ENCODE assay signal across 16 cellular contexts in the genomic region with DNA sequence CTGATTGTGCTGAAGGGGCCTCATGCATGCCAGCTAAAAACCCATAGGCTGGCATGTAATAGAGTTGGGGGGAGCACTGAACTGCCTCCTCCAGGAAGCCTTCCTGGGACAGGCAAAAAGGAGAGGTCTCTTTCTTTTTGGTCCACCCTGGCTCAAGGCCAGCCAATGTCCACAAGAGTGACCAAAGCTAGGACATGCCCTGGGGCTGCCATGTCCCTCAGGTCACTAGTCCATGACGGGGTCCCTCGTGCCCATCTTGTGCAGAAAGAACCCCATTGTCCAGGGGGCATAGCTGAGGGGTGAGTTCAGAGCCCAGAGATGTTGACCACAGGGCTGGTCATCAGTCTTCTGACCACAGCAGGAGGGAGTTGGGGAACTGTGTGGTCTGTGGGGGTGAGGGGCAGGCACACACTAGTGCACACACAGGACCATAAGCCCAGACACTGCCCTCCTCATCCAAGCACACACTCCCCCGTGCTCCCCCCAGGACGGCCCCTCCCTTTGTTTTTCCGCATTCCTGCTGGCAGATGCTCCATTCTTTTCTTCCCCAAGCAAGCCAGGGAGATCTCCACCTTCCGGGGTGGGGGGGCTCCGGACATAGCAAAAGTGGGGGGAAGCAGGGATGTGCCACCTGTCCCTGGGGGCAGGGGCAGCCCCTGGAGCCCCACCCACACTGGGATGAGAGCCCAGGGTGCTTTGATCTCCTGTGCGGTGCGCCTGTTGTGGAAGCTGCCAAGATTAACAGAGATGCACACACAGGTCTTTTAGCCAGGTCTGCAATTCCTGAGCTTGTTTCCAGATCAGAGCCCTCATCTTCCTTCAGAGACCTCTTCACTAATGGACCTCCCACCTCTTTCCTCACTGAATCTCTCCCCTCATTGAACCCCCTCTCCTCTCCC. TPM values are rescaled to one million over a fixed set of nuclear protein-coding genes. Genes with fewer than 3 reads are reported as not detected.
DNase-seq lines count a peak whose midpoint lies in the region; ATAC-seq and TF ChIP-seq lines count a peak whose summit lies in the region.
"Had no signal": no experiment of that assay in that cellular context is flagged by ENCODE, and none has a peak within 500 bp of the region (broad histone marks: within the 10 kb centered on the region; RNA-seq: fewer than 3 reads in every experiment).

No MANE protein-coding gene starts in this region.

- no peak overlapping the region for H3K4me2 ChIP-seq in SK-N-SH

- no peak for ATAC-seq in SK-N-SH treated with all-trans-retinoic acid at 6 μM for 48 hours
- ATAC-seq in HG02870 (IDR thresholded peaks at IDR 0.05; ENCODE audit: unreplicated experiment) = no peak
- no peak for ATAC-seq in HG02885 (IDR thresholded peaks at IDR 0.05; ENCODE audit: poor library complexity, unreplicated experiment)
- ATAC-seq: lower lobe of right lung had no signal

- TF ChIP-seq RAD21 in SK-N-SH (IDR thresholded peaks at IDR 0.05; ENCODE audit: low read length) = no peak

- POLR2A ChIA-PET in SK-N-SH (lab: Yijun Ruan, JAX) = no interaction called here

- peak in 1 of 2 experiments; percentile 61; a peak in 1 of 4 replicates for TF ChIP-seq EP300 in SK-N-SH (IDR thresholded peaks at IDR 0.05; ENCODE audit: borderline replicate concordance in 1 of 2, low read depth in 1 of 2, low read length in 1 of 2)

- H3K4me3 ChIP-seq in SK-N-SH (ENCODE audit: low read depth in 2 of 2, low read length in 1 of 2) (no peak overlapping the region), fibroblast of mammary gland (ENCODE audit: control insufficient read depth, low read depth, low read length) (no peak overlapping the region)
- H3K4me3 ChIP-seq: colonic mucosa, lower lobe of right lung had no signal

- no peaks in the 10 kb centered on the region for H4K20me1 ChIP-seq in SK-N-SH (ENCODE audit: insufficient read depth)

- H3K4me1 ChIP-seq in SK-N-SH (ENCODE audit: control insufficient read depth in 1 of 2, insufficient read depth in 2 of 2, low read depth in 1 of 2, low read length in 1 of 2) = peaks cover 14 to 47% of the 10 kb centered on the region in 2 experiments
- H3K4me1 ChIP-seq: colonic mucosa, lower lobe of right lung had no signal

- H3F3A ChIP-seq in SK-N-SH (replicated peaks; ENCODE audit: insufficient read depth) = peaks cover 4% of the 10 kb centered on the region

- no peak overlapping the region for H3K9ac ChIP-seq in SK-N-SH

- no peaks in the 10 kb centered on the region for H3K36me3 ChIP-seq in SK-N-SH (replicated peaks in 1 of 2; ENCODE audit: control insufficient read depth in 1 of 2, insufficient read depth in 2 of 2, low read length in 1 of 2)
- H3K36me3 ChIP-seq: colonic mucosa, lower lobe of right lung had no signal

- 57% methylated on average over 9 of the region's 9 CpGs for WGBS in SK-N-SH (ENCODE audit: low lambda C conversion rate)

- DNase-seq in SK-N-SH = no peak
- DNase-seq in NCI-H226 = peak; percentile 56
- DNase-seq in fibroblast of mammary gland (ENCODE audit: low read depth) = peak; percentile 17
- DNase-seq in renal cortical epithelial cell (ENCODE audit: low read depth) = peak; percentile 63
- DNase-seq in activated CD8-positive, alpha-beta memory T cell treated with anti-CD3 and anti-CD28 coated beads for 24 hours = no peak
- DNase-seq: activated T-cell treated with anti-CD3 and anti-CD28 coated beads for 4 hours, colonic mucosa, COR-L47, lower lobe of right lung, MM.1S, NCI-H2107, small intestine had no signal

- no peak for TF ChIP-seq CTCF in SK-N-SH (IDR thresholded peaks at IDR 0.05)
- no peak for TF ChIP-seq CTCF in fibroblast of mammary gland (conservative IDR thresholded peaks at IDR 0.05; ENCODE audit: control insufficient read depth, insufficient read depth, low read depth, low read length)

- peaks cover 12% of the 10 kb centered on the region; the same call in 1 of the 2 replicates for H3K27me3 ChIP-seq in SK-N-SH (ENCODE audit: insufficient read depth)

- no peak overlapping the region for H2AFZ ChIP-seq in SK-N-SH (ENCODE audit: low read depth)

- no peak overlapping the region; a peak in 1 of 4 replicates for H3K27ac ChIP-seq in SK-N-SH (ENCODE audit: low read depth in 2 of 2, low read length in 1 of 2)
- H3K27ac ChIP-seq: colonic mucosa, lower lobe of right lung, VCaP had no signal

- no peaks in the 10 kb centered on the region for H3K9me3 ChIP-seq in SK-N-SH
- H3K9me3 ChIP-seq: colonic mucosa, lower lobe of right lung had no signal

- CTCF ChIA-PET in SK-N-SH (lab: Yijun Ruan, JAX) = interaction anchor here (1.0 to 21.7 kb wide), 7 partner anchors 15 to 256 kb away, joined by 4 to 492 read pairs (median 64); a partner anchor contains a TSS

- no peaks in the 10 kb centered on the region for H3K79me2 ChIP-seq in SK-N-SH (ENCODE audit: insufficient read depth)

- no peaks in the 10 kb centered on the region for H3K9me2 ChIP-seq in SK-N-SH

TF ChIP-seq in SK-N-SH, 30 proteins besides CTCF, POLR2A, EP300 and RAD21 (continues in another document):
- TF ChIP-seq, protein P1, sequence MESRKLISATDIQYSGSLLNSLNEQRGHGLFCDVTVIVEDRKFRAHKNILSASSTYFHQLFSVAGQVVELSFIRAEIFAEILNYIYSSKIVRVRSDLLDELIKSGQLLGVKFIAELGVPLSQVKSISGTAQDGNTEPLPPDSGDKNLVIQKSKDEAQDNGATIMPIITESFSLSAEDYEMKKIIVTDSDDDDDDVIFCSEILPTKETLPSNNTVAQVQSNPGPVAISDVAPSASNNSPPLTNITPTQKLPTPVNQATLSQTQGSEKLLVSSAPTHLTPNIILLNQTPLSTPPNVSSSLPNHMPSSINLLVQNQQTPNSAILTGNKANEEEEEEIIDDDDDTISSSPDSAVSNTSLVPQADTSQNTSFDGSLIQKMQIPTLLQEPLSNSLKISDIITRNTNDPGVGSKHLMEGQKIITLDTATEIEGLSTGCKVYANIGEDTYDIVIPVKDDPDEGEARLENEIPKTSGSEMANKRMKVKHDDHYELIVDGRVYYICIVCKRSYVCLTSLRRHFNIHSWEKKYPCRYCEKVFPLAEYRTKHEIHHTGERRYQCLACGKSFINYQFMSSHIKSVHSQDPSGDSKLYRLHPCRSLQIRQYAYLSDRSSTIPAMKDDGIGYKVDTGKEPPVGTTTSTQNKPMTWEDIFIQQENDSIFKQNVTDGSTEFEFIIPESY (IDR thresholded peaks at IDR 0.05; ENCODE audit: borderline replicate concordance, low read depth) = no peak
- TF ChIP-seq NFIC (IDR thresholded peaks at IDR 0.05; ENCODE audit: borderline replicate concordance) (peak; percentile 19; the same call in 1 of the 2 replicates), FOSL2 (IDR thresholded peaks at IDR 0.05; ENCODE audit: borderline replicate concordance, low read depth) (peak; percentile 45; the same call in 1 of the 2 replicates), RCOR1 (IDR thresholded peaks at IDR 0.05; ENCODE audit: low read length) (no peak), ELF1 (IDR thresholded peaks at IDR 0.05) (no peak), JUND (IDR thresholded peaks at IDR 0.05) (no peak), CHD2 (IDR thresholded peaks at IDR 0.05; ENCODE audit: low read length, partially characterized antibody) (no peak)
- TF ChIP-seq, protein P2, sequence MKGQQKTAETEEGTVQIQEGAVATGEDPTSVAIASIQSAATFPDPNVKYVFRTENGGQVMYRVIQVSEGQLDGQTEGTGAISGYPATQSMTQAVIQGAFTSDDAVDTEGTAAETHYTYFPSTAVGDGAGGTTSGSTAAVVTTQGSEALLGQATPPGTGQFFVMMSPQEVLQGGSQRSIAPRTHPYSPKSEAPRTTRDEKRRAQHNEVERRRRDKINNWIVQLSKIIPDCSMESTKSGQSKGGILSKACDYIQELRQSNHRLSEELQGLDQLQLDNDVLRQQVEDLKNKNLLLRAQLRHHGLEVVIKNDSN (IDR thresholded peaks at IDR 0.05; ENCODE audit: borderline replicate concordance, low read depth) = no peak

TF ChIP-seq in SK-N-SH treated with all-trans-retinoic acid at 6 μM for 48 hours, 23 proteins besides CTCF, POLR2A, EP300 and RAD21:
- TF ChIP-seq TCF4 (CRISPR knock-in tag; IDR thresholded peaks at IDR 0.05; ENCODE audit: borderline replicate concordance) (no peak), ZFP3 (CRISPR knock-in tag; IDR thresholded peaks at IDR 0.05) (no peak), ZFP30 (CRISPR knock-in tag; IDR thresholded peaks at IDR 0.05) (no peak), ESRRG (CRISPR knock-in tag; IDR thresholded peaks at IDR 0.05) (no peak)
- TF ChIP-seq, protein P3, sequence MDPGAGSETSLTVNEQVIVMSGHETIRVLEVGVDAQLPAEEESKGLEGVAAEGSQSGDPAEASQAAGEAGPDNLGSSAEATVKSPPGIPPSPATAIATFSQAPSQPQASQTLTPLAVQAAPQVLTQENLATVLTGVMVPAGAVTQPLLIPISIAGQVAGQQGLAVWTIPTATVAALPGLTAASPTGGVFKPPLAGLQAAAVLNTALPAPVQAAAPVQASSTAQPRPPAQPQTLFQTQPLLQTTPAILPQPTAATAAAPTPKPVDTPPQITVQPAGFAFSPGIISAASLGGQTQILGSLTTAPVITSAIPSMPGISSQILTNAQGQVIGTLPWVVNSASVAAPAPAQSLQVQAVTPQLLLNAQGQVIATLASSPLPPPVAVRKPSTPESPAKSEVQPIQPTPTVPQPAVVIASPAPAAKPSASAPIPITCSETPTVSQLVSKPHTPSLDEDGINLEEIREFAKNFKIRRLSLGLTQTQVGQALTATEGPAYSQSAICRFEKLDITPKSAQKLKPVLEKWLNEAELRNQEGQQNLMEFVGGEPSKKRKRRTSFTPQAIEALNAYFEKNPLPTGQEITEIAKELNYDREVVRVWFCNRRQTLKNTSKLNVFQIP (CRISPR knock-in tag; IDR thresholded peaks at IDR 0.05; ENCODE audit: borderline replicate concordance, low read depth) = no peak

RNA-seq across cellular contexts. Expression of a gene that starts 25.2 kb away (rescaled TPM):
- 379 and 477 TPM in 2 replicates for polyA plus RNA-seq in SK-N-SH (2012; rRNA removed)
- 290 and 388 TPM in 2 replicates for polyA plus RNA-seq in SK-N-SH (2012; cell fraction: cytosol; rRNA removed)
- polyA plus RNA-seq in SK-N-SH (2012; cell fraction: nucleus; rRNA removed) = 173 and 230 TPM in 2 replicates
- 166 and 219 TPM in 2 replicates for total RNA-seq in renal cortical epithelial cell

RNA-seq across cellular contexts. Expression of a gene that starts 55.2 kb away (rescaled TPM):
- 0.44 and 0.76 TPM in 2 replicates for polyA plus RNA-seq in SK-N-SH (2012; rRNA removed)
- polyA plus RNA-seq in SK-N-SH (2012; cell fraction: cytosol; rRNA removed) = 0.37 and 0.59 TPM in 2 replicates
- polyA plus RNA-seq in SK-N-SH (2012; cell fraction: nucleus; rRNA removed) = 0.52 and 0.66 TPM in 2 replicates
- total RNA-seq in renal cortical epithelial cell = 0.25 TPM in 1 of 2 replicates, not detected in the other

Comparison
In these comparisons a context has a peak if more than half of its experiments do, and no peak if none do; other contexts are left out.
1. DNase-seq: peak in NCI-H226 (single experiment), fibroblast of mammary gland (single experiment) and renal cortical epithelial cell (single experiment); none in SK-N-SH (single experiment) and activated CD8-positive, alpha-beta memory T cell treated with anti-CD3 and anti-CD28 coated beads for 24 hours (single experiment).